ENCODE assay signal across 24 cellular contexts in genomic region chr18:54303408-54303807, GRCh38.
"Had no signal": no experiment of that assay in that cellular context is flagged by ENCODE, and none has a peak within 500 bp of the region (broad histone marks: within the 10 kb centered on the region; RNA-seq: fewer than 3 reads in every experiment).

No MANE protein-coding gene starts in this region.

- H3K4me3 ChIP-seq: colonic mucosa, esophagus squamous epithelium, gastroesophageal sphincter, heart left ventricle, hepatocyte, left lung, lower lobe of right lung, mucosa of descending colon had no signal

- ATAC-seq: effector memory CD8-positive, alpha-beta T cell; esophagus mucosa; foreskin keratinocyte; gastroesophageal sphincter; heart left ventricle; left cardiac atrium; left lung; left ventricle myocardium superior; lower lobe of right lung; mucosa of descending colon had no signal

- DNase-seq: colonic mucosa; cortex of kidney; effector CD8-positive, alpha-beta T cell; effector memory CD8-positive, alpha-beta T cell; endodermal cell; erythroblast; esophagus squamous epithelium; foreskin keratinocyte; heart left ventricle; hypothalamus; immature natural killer cell; islet precursor cell; kidney; kidney glomerular epithelial cell; left cardiac atrium; left lung; left ventricle myocardium superior; lower lobe of right lung; mesenchymal stem cell; mucosa of descending colon; naive B cell had no signal
